ENCODE assay signal across 12 cellular contexts in the genomic region with DNA sequence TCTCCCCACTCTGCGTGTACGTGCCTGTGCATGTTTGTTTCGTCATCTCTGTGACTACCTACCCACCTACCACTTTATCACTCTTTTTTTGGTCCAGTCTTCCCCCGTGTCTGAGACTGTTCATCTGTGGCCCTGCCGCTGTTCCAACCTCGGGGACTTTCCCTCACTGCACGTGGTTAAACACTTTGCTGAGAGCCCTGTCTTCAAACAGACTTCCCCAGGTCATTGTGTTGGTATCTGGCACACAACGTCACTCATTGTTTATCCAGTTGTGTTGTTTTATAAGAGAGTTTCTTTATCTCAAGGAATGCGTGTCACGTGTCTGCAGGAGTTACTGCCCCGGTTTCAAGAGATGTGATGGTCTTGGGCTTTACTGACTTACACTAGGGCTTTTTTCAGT.
DNase-seq lines count a peak whose midpoint lies in the region; ATAC-seq and TF ChIP-seq lines count a peak whose summit lies in the region.
"Had no signal": no experiment of that assay in that cellular context is flagged by ENCODE, and none has a peak within 500 bp of the region (broad histone marks: within the 10 kb centered on the region; RNA-seq: fewer than 3 reads in every experiment).

No MANE protein-coding gene starts in this region.

- H4K20me1 ChIP-seq in SK-N-SH (ENCODE audit: insufficient read depth), result no peaks in the 10 kb centered on the region

- WGBS in SK-N-SH (ENCODE audit: low lambda C conversion rate), result 78% methylated on average over 11 of the region's 11 CpGs

- no peak for TF ChIP-seq RAD21 in SK-N-SH (IDR thresholded peaks at IDR 0.05; ENCODE audit: low read length)

- H3K36me3 ChIP-seq in SK-N-SH (replicated peaks in 1 of 2; ENCODE audit: control insufficient read depth in 1 of 2, insufficient read depth in 2 of 2, low read length in 1 of 2) (peaks cover 24 to 30% of the 10 kb centered on the region in 2 experiments), left ventricle myocardium inferior (no peaks in the 10 kb centered on the region), thoracic aorta (no peaks in the 10 kb centered on the region)

- TF ChIP-seq CTCF in SK-N-SH (IDR thresholded peaks at IDR 0.05) (no peak), activated B cell treated with CpG ODN at 0.5 μM for 24 hours (IDR thresholded peaks at IDR 0.05) (no peak), left ventricle myocardium inferior (IDR thresholded peaks at IDR 0.05; ENCODE audit: borderline replicate concordance) (no peak), thoracic aorta (IDR thresholded peaks at IDR 0.05) (no peak)

- POLR2A ChIA-PET in SK-N-SH (lab: Yijun Ruan, JAX) (no interaction called here), activated B cell treated with CpG ODN at 0.5 μM for 24 hours (lab: Charles Lee) (no interaction called here)

- intact Hi-C loops in activated B cell treated with CpG ODN at 0.5 μM for 24 hours (cut with micrococcal nuclease), result no loop called here
- intact Hi-C loops in left ventricle myocardium inferior (cut with micrococcal nuclease), result no loop called here

- ATAC-seq in SK-N-SH treated with all-trans-retinoic acid at 6 μM for 48 hours, result no peak
- peak; percentile 49 for ATAC-seq in activated B cell treated with CpG ODN at 0.5 μM for 24 hours (ENCODE audit: low read depth)
- ATAC-seq in thoracic aorta (ENCODE audit: insufficient number of reproducible peaks, low FRiP score, low read depth), result peak; percentile 12

- no peaks in the 10 kb centered on the region for H3K36me3 Mint-ChIP-seq in activated B cell treated with CpG ODN at 0.5 μM for 24 hours (ENCODE audit: low read depth)

- H2AFZ ChIP-seq in SK-N-SH (ENCODE audit: low read depth), result no peak overlapping the region

- DNase-seq in SK-N-SH (no peak), activated B cell treated with CpG ODN at 0.5 μM for 24 hours (no peak), left ventricle myocardium inferior (no peak), thoracic aorta (ENCODE audit: low spot score) (no peak), substantia nigra (lab: John Stamatoyannopoulos, UW) (no peak), NCI-H1694 treated with DMSO at 0.1 percent for 48 hours (lab: John Stamatoyannopoulos, UW) (no peak), GM03348 (ENCODE audit: low spot score) (no peak)
- DNase-seq: NCI-H1092 treated with DMSO at 0.1 percent for 48 hours, occipital lobe had no signal

- H3K79me2 ChIP-seq in SK-N-SH (ENCODE audit: insufficient read depth), result peaks cover 71% of the 10 kb centered on the region; the same call in 1 of the 2 replicates

- H3K27me3 ChIP-seq in SK-N-SH (ENCODE audit: insufficient read depth) (no peaks in the 10 kb centered on the region), left ventricle myocardium inferior (ENCODE audit: low read depth) (no peaks in the 10 kb centered on the region), thoracic aorta (replicated peaks; ENCODE audit: insufficient read depth) (no peaks in the 10 kb centered on the region)

- H3K9me2 ChIP-seq in SK-N-SH, result no peaks in the 10 kb centered on the region

- H3K27ac Mint-ChIP-seq in activated B cell treated with CpG ODN at 0.5 μM for 24 hours, result no peak overlapping the region
- H3K27ac Mint-ChIP-seq: brain had no signal

- H3K4me1 Mint-ChIP-seq in activated B cell treated with CpG ODN at 0.5 μM for 24 hours, result peaks cover 6% of the 10 kb centered on the region

- H3K9me3 Mint-ChIP-seq in activated B cell treated with CpG ODN at 0.5 μM for 24 hours, result no peaks in the 10 kb centered on the region
- H3K9me3 Mint-ChIP-seq: brain had no signal

- peak overlapping the region; percentile 4; the same call in 1 of the 2 replicates for H3K4me2 ChIP-seq in SK-N-SH

- CTCF ChIA-PET in SK-N-SH (lab: Yijun Ruan, JAX), result interaction anchor here (2.1 kb wide), 1 partner anchor 19 kb away, joined by 5 read pairs; no protein-coding TSS in a partner anchor
- CTCF ChIA-PET in activated B cell treated with CpG ODN at 0.5 μM for 24 hours (lab: Charles Lee), result no interaction called here

- H3F3A ChIP-seq in SK-N-SH (replicated peaks; ENCODE audit: insufficient read depth), result peaks cover 59% of the 10 kb centered on the region

- peaks cover 9% of the 10 kb centered on the region for H3K27me3 Mint-ChIP-seq in activated B cell treated with CpG ODN at 0.5 μM for 24 hours
- H3K27me3 Mint-ChIP-seq: brain had no signal

- peak overlapping the region; percentile 40 for H3K4me3 Mint-ChIP-seq in activated B cell treated with CpG ODN at 0.5 μM for 24 hours
- H3K4me3 Mint-ChIP-seq: brain had no signal

- H3K9me3 ChIP-seq in SK-N-SH (no peaks in the 10 kb centered on the region), left ventricle myocardium inferior (replicated peaks) (no peaks in the 10 kb centered on the region), thoracic aorta (no peaks in the 10 kb centered on the region)

- TF ChIP-seq EP300 in SK-N-SH (IDR thresholded peaks at IDR 0.05; ENCODE audit: borderline replicate concordance in 1 of 2, low read depth in 1 of 2, low read length in 1 of 2), result no peak

- no peak overlapping the region for H3K4me3 ChIP-seq in SK-N-SH (ENCODE audit: low read depth in 2 of 2, low read length in 1 of 2)
- H3K4me3 ChIP-seq in left ventricle myocardium inferior, result no peak overlapping the region
- no peak overlapping the region for H3K4me3 ChIP-seq in thoracic aorta

- H3K27ac ChIP-seq in SK-N-SH (ENCODE audit: low read depth in 2 of 2, low read length in 1 of 2), result peak overlapping the region in 1 of 2 experiments; percentile 96; a peak in 2 of 4 replicates
- peak overlapping the region; percentile 61 for H3K27ac ChIP-seq in left ventricle myocardium inferior (replicated peaks)
- H3K27ac ChIP-seq in thoracic aorta, result peak overlapping the region; percentile 91 to 93
- H3K27ac ChIP-seq in substantia nigra (ENCODE audit: low read depth, low read length, poor library complexity, severe bottlenecking), result no peak overlapping the region
- H3K27ac ChIP-seq: 22Rv1 had no signal

- H3K9ac ChIP-seq in SK-N-SH, result peak overlapping the region; percentile 49

- H3K4me1 ChIP-seq in SK-N-SH (ENCODE audit: control insufficient read depth in 1 of 2, insufficient read depth in 2 of 2, low read depth in 1 of 2, low read length in 1 of 2) (peaks cover 5 to 75% of the 10 kb centered on the region in 2 experiments), left ventricle myocardium inferior (peaks cover 75% of the 10 kb centered on the region), thoracic aorta (ENCODE audit: control insufficient read depth in 1 of 2, low read depth in 2 of 2) (peaks cover 72 to 97% of the 10 kb centered on the region in 2 donors)

TF ChIP-seq in SK-N-SH, 30 proteins besides CTCF, POLR2A, EP300 and RAD21 (continues in another document):
- no peak for TF ChIP-seq YY1 (IDR thresholded peaks at IDR 0.05; ENCODE audit: low read depth)
- TF ChIP-seq EZH2phosphoT487 (IDR thresholded peaks at IDR 0.05; ENCODE audit: borderline replicate concordance, low read depth), result no peak
- TF ChIP-seq ELF1 (IDR thresholded peaks at IDR 0.05), result no peak
- no peak for TF ChIP-seq SIN3A (IDR thresholded peaks at IDR 0.05; ENCODE audit: borderline replicate concordance, low read depth, low read length)
- no peak for TF ChIP-seq POLR2AphosphoS5 (IDR thresholded peaks at IDR 0.05; ENCODE audit: low read depth, low read length)
- TF ChIP-seq FOXM1 (IDR thresholded peaks at IDR 0.05; ENCODE audit: low read depth), result no peak
- no peak for TF ChIP-seq MXI1 (IDR thresholded peaks at IDR 0.05; ENCODE audit: low read depth, low read length)
- TF ChIP-seq, protein P1, sequence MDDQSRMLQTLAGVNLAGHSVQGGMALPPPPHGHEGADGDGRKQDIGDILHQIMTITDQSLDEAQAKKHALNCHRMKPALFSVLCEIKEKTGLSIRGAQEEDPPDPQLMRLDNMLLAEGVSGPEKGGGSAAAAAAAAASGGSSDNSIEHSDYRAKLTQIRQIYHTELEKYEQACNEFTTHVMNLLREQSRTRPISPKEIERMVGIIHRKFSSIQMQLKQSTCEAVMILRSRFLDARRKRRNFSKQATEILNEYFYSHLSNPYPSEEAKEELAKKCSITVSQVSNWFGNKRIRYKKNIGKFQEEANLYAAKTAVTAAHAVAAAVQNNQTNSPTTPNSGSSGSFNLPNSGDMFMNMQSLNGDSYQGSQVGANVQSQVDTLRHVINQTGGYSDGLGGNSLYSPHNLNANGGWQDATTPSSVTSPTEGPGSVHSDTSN (IDR thresholded peaks at IDR 0.05), result no peak
- TF ChIP-seq NFIC (IDR thresholded peaks at IDR 0.05; ENCODE audit: borderline replicate concordance), result no peak
- no peak for TF ChIP-seq JUND (IDR thresholded peaks at IDR 0.05)
- no peak for TF ChIP-seq FOSL2 (IDR thresholded peaks at IDR 0.05; ENCODE audit: borderline replicate concordance, low read depth)
- TF ChIP-seq FOXJ3 (CRISPR knock-in tag; IDR thresholded peaks at IDR 0.05), result no peak
- TF ChIP-seq RFX5 (IDR thresholded peaks at IDR 0.05; ENCODE audit: low read length), result no peak
- no peak for TF ChIP-seq TCF12 (IDR thresholded peaks at IDR 0.05)

TF ChIP-seq in SK-N-SH treated with all-trans-retinoic acid at 6 μM for 48 hours, 23 proteins besides CTCF, POLR2A, EP300 and RAD21 (continues in another document):
- TF ChIP-seq ZNF8 (CRISPR knock-in tag; IDR thresholded peaks at IDR 0.05) (no peak), ZNF70 (CRISPR knock-in tag; IDR thresholded peaks at IDR 0.05) (no peak), ZFP3 (CRISPR knock-in tag; IDR thresholded peaks at IDR 0.05) (no peak), ARNTL (CRISPR knock-in tag; IDR thresholded peaks at IDR 0.05; ENCODE audit: borderline replicate concordance, low read depth) (no peak), ZC3H10 (CRISPR knock-in tag; IDR thresholded peaks at IDR 0.05) (no peak), BACH2 (CRISPR knock-in tag; IDR thresholded peaks at IDR 0.05; ENCODE audit: borderline replicate concordance) (no peak), RARB (CRISPR knock-in tag; IDR thresholded peaks at IDR 0.05) (no peak), TOX (CRISPR knock-in tag; IDR thresholded peaks at IDR 0.05; ENCODE audit: borderline replicate concordance) (no peak), TCF4 (CRISPR knock-in tag; IDR thresholded peaks at IDR 0.05; ENCODE audit: borderline replicate concordance) (no peak), ESRRG (CRISPR knock-in tag; IDR thresholded peaks at IDR 0.05) (no peak), ZNF565 (CRISPR knock-in tag; conservative IDR thresholded peaks at IDR 0.05; ENCODE audit: low read depth) (no peak)
- TF ChIP-seq, protein P2, sequence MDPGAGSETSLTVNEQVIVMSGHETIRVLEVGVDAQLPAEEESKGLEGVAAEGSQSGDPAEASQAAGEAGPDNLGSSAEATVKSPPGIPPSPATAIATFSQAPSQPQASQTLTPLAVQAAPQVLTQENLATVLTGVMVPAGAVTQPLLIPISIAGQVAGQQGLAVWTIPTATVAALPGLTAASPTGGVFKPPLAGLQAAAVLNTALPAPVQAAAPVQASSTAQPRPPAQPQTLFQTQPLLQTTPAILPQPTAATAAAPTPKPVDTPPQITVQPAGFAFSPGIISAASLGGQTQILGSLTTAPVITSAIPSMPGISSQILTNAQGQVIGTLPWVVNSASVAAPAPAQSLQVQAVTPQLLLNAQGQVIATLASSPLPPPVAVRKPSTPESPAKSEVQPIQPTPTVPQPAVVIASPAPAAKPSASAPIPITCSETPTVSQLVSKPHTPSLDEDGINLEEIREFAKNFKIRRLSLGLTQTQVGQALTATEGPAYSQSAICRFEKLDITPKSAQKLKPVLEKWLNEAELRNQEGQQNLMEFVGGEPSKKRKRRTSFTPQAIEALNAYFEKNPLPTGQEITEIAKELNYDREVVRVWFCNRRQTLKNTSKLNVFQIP (CRISPR knock-in tag; IDR thresholded peaks at IDR 0.05; ENCODE audit: borderline replicate concordance, low read depth), result no peak
